Comparison of ENCODE assay signal across 9 cellular contexts in genomic region chr4:23717528-23718248, GRCh38.
DNase-seq lines count a peak whose midpoint lies in the region; ATAC-seq and TF ChIP-seq lines count a peak whose summit lies in the region.
"Had no signal": no experiment of that assay in that cellular context is flagged by ENCODE, and none has a peak within 500 bp of the region (broad histone marks: within the 10 kb centered on the region; RNA-seq: fewer than 3 reads in every experiment).

No MANE protein-coding gene starts in this region.

- intact Hi-C loops in activated CD4-positive, alpha-beta memory T cell treated with anti-CD3 and anti-CD28 coated beads for 36 hours (cut with micrococcal nuclease), result no loop called here

- POLR2A ChIA-PET in activated CD4-positive, alpha-beta memory T cell treated with anti-CD3 and anti-CD28 coated beads for 36 hours (lab: Charles Lee), result no interaction called here

- no peaks in the 10 kb centered on the region for H3K9me3 Mint-ChIP-seq in activated CD4-positive, alpha-beta memory T cell treated with anti-CD3 and anti-CD28 coated beads for 36 hours

- CTCF ChIA-PET in activated CD4-positive, alpha-beta memory T cell treated with anti-CD3 and anti-CD28 coated beads for 36 hours (lab: Charles Lee), result no interaction called here

- H3K4me3 ChIP-seq in astrocyte of the spinal cord (ENCODE audit: low read depth, low read length), result no peak overlapping the region
- H3K4me3 ChIP-seq: SK-N-MC had no signal

- ATAC-seq in GM21447 (IDR thresholded peaks at IDR 0.05; ENCODE audit: unreplicated experiment) (no peak), GM19035 (IDR thresholded peaks at IDR 0.05; ENCODE audit: unreplicated experiment) (no peak)

- in situ Hi-C loops in astrocyte of the spinal cord (cut with HindIII; ENCODE audit: low sequenced_read_pairs), result no loop called here

- no peaks in the 10 kb centered on the region for H3K27me3 Mint-ChIP-seq in activated CD4-positive, alpha-beta memory T cell treated with anti-CD3 and anti-CD28 coated beads for 36 hours

- H3K27ac Mint-ChIP-seq in activated CD4-positive, alpha-beta memory T cell treated with anti-CD3 and anti-CD28 coated beads for 36 hours, result no peak overlapping the region

- no peaks in the 10 kb centered on the region for H3K36me3 Mint-ChIP-seq in activated CD4-positive, alpha-beta memory T cell treated with anti-CD3 and anti-CD28 coated beads for 36 hours

- no peaks in the 10 kb centered on the region for H3K4me1 Mint-ChIP-seq in activated CD4-positive, alpha-beta memory T cell treated with anti-CD3 and anti-CD28 coated beads for 36 hours (ENCODE audit: low read depth)

- no peak overlapping the region for H3K4me3 Mint-ChIP-seq in activated CD4-positive, alpha-beta memory T cell treated with anti-CD3 and anti-CD28 coated beads for 36 hours

- peak; percentile 48 for TF ChIP-seq CTCF in astrocyte of the spinal cord (IDR thresholded peaks at IDR 0.05; ENCODE audit: low read depth, low read length)

- DNase-seq in EL, result peak; percentile 22
- peak; percentile 59 for DNase-seq in HuH-7 (ENCODE audit: low spot score)
- peak; percentile 47 for DNase-seq in astrocyte of the spinal cord (ENCODE audit: low read depth, low spot score)
- peak; percentile 3 to 24 for DNase-seq in lung microvascular endothelial cell (ENCODE audit: low read depth in 2 of 2)
- DNase-seq in activated CD4-positive, alpha-beta memory T cell treated with anti-CD3 and anti-CD28 coated beads for 36 hours, result no peak
- no peak for DNase-seq in KG1 (lab: John Stamatoyannopoulos, UW)

Comparison
In these comparisons a context has a peak if more than half of its experiments do, and no peak if none do; other contexts are left out.
1. DNase-seq: peak in EL (single experiment), HuH-7 (single experiment), astrocyte of the spinal cord (single experiment) and lung microvascular endothelial cell (2 of 2); none in activated CD4-positive, alpha-beta memory T cell treated with anti-CD3 and anti-CD28 coated beads for 36 hours (single experiment) and KG1 (single experiment).